ENCODE assay signal across 8 cellular contexts in genomic region chr2:37343537-37344434, GRCh38. TPM values are rescaled to one million over a fixed set of nuclear protein-coding genes. Genes with fewer than 3 reads are reported as not detected.
DNase-seq lines count a peak whose midpoint lies in the region; ATAC-seq, FAIRE-seq and TF ChIP-seq lines count a peak whose summit lies in the region.

No MANE protein-coding gene starts in this region.

- DNase-seq in ACHN = peak; percentile 71
- peak; percentile 26 for DNase-seq in H54 (ENCODE audit: insufficient read length, low spot score)
- peak; percentile 65 for DNase-seq in foreskin melanocyte
- DNase-seq in omental fat pad (ENCODE audit: low spot score) = no peak

- TF ChIP-seq CTCF in VCaP (conservative IDR thresholded peaks at IDR 0.05) = peak; percentile 48
- no peak for TF ChIP-seq CTCF in omental fat pad (IDR thresholded peaks at IDR 0.05)

- FAIRE-seq in H54 (lab: Jason Lieb, UNC) = peak; percentile 69

- H3K27ac ChIP-seq in VCaP = peak overlapping the region; percentile 70

- in situ Hi-C loops in ACHN (cut with HindIII; ENCODE audit: low pct_ligation_motif_present, low pct_unique_long_range_greater_than_20kb, low sequenced_read_pairs) = no loop called here

- ATAC-seq in omental fat pad (ENCODE audit: low FRiP score) (peak; percentile 63), HG02642 (IDR thresholded peaks at IDR 0.05; ENCODE audit: poor library complexity, unreplicated experiment) (no peak), GM21717 (IDR thresholded peaks at IDR 0.05; ENCODE audit: unreplicated experiment) (no peak), HG03457 (IDR thresholded peaks at IDR 0.05; ENCODE audit: unreplicated experiment) (no peak)

- no peak for TF ChIP-seq POLR2A in H54 (IDR thresholded peaks at IDR 0.05; ENCODE audit: low read depth, low read length)

RNA-seq across cellular contexts. Expression of gene QPCT, which starts 0.6 kb away (rescaled TPM):
- total RNA-seq in omental fat pad = 10 to 100 TPM in 1 of 4 donors, 1 to 10 TPM in 3; 1.9 to 10.9 (median 5.3) TPM

RNA-seq across cellular contexts. Expression of gene PRKD3, which starts 19.2 kb away (rescaled TPM):
- total RNA-seq in omental fat pad = 10 to 100 TPM; 26.4 to 68.3 (median 42.3) TPM
